In genomic region chr11:73288873-73289707, GRCh38 we compare ENCODE assay signal across 8 cellular contexts. TPM values are rescaled to one million over a fixed set of nuclear protein-coding genes. Genes with fewer than 3 reads are reported as not detected.
DNase-seq lines count a peak whose midpoint lies in the region; ATAC-seq and TF ChIP-seq lines count a peak whose summit lies in the region.

No MANE protein-coding gene starts in this region.

- TF ChIP-seq RAD21 in SK-N-SH (IDR thresholded peaks at IDR 0.05; ENCODE audit: low read length): peak; percentile 97

- H3F3A ChIP-seq in GM23248 (ENCODE audit: insufficient read depth): 0 out of 2 replicates have a peak, but pooled peaks cover under 1% of the 10 kb centered on the region
- no peaks in the 10 kb centered on the region for H3F3A ChIP-seq in SK-N-SH (replicated peaks; ENCODE audit: insufficient read depth)

- H3K9me2 ChIP-seq in GM23248 (ENCODE audit: insufficient read depth): no peaks in the 10 kb centered on the region
- no peaks in the 10 kb centered on the region for H3K9me2 ChIP-seq in SK-N-SH

- H3K79me2 ChIP-seq in GM23248 (ENCODE audit: insufficient read depth) (no peaks in the 10 kb centered on the region), SK-N-SH (ENCODE audit: insufficient read depth) (no peaks in the 10 kb centered on the region)

- H3K4me3 ChIP-seq in GM23248 (no peak overlapping the region), SK-N-SH (ENCODE audit: low read depth in 2 of 2, low read length in 1 of 2) (peak overlapping the region in 1 of 2 experiments; percentile 25; a peak in 1 of 4 replicates), prostate gland (no peak overlapping the region)

- DNase-seq in GF-D8 (lab: John Stamatoyannopoulos, UW) (peak; percentile 17), GM23248 (peak; percentile 88), SK-N-SH (peak; percentile 92), anterior cingulate cortex (lab: John Stamatoyannopoulos, UW) (peak in 51 of 58 donors; percentile 23 to 80 (median 56)), left cardiac atrium (peak; percentile 81), prostate gland (ENCODE audit: low spot score) (peak; percentile 40), cortex of kidney (lab: John Stamatoyannopoulos, UW) (no peak)

- H3K27me3 ChIP-seq in GM23248 (replicated peaks; ENCODE audit: insufficient read depth) (no peaks in the 10 kb centered on the region), SK-N-SH (ENCODE audit: insufficient read depth) (no peaks in the 10 kb centered on the region), prostate gland (replicated peaks; ENCODE audit: insufficient read depth) (no peaks in the 10 kb centered on the region)

- H3K9me3 ChIP-seq in GM23248 (ENCODE audit: low read depth): no peaks in the 10 kb centered on the region
- no peaks in the 10 kb centered on the region for H3K9me3 ChIP-seq in SK-N-SH
- no peaks in the 10 kb centered on the region for H3K9me3 ChIP-seq in prostate gland

- H4K20me1 ChIP-seq in GM23248 (ENCODE audit: insufficient read depth) (no peaks in the 10 kb centered on the region), SK-N-SH (ENCODE audit: insufficient read depth) (no peaks in the 10 kb centered on the region)

- peak overlapping the region; percentile 86 for H2AFZ ChIP-seq in GM23248
- H2AFZ ChIP-seq in SK-N-SH (ENCODE audit: low read depth): peak overlapping the region; percentile 80; the same call in 1 of the 2 replicates

- peak overlapping the region; percentile 3 for H3K4me2 ChIP-seq in GM23248 (ENCODE audit: unreplicated experiment)
- peak overlapping the region; percentile 40; the same call in 1 of the 2 replicates for H3K4me2 ChIP-seq in SK-N-SH

- CTCF ChIA-PET in SK-N-SH (lab: Yijun Ruan, JAX): interaction anchor here (0.6 to 14.8 kb wide), 82 partner anchors 8 to 570 kb away, joined by 3 to 283 read pairs (median 4); partner anchors contain the start of genes ARHGEF17, P2RY2 and P2RY6

- in situ Hi-C loops in GM23248 (cut with MboI): loop anchor here (10.0 to 25.0 kb wide), 2 partner anchors 104 to 452 kb away; no protein-coding TSS in a partner anchor

- intact Hi-C loops in left cardiac atrium (cut with DNase I): loop anchor here in 1 of 2 donors (1.0 to 5.0 kb wide), 2 partner anchors 44 to 102 kb away; no protein-coding TSS in a partner anchor
- intact Hi-C loops in prostate gland (cut with DNase I): loop anchor here (5.0 kb wide), 1 partner anchor 102 kb away; no protein-coding TSS in a partner anchor

- POLR2A ChIA-PET in SK-N-SH (lab: Yijun Ruan, JAX): interaction anchor here (0.6 to 1.7 kb wide), 2 partner anchors 44 to 75 kb away, joined by 3 to 8 read pairs; no protein-coding TSS in a partner anchor

- H3K27ac ChIP-seq in GM23248 (peak overlapping the region; percentile 70), SK-N-SH (ENCODE audit: low read depth in 2 of 2, low read length in 1 of 2) (peak overlapping the region; percentile 35 to 48), prostate gland (no peak overlapping the region)

- TF ChIP-seq CTCF in LNCAP (IDR thresholded peaks at IDR 0.05): peak; percentile 94
- TF ChIP-seq CTCF in SK-N-SH (IDR thresholded peaks at IDR 0.05): peak; percentile 95
- TF ChIP-seq CTCF in prostate gland (IDR thresholded peaks at IDR 0.05): peak; percentile 26 to 90 (median 81)

- WGBS in GM23248 (ENCODE audit: low coverage in 1 of 2, low lambda C conversion rate in 2 of 2, missing lambda C conversion rate in 2 of 2), 2 experiments: 14 to 17% methylated on average over 17 of the region's 17 CpGs
- 30% methylated on average over 16 of the region's 17 CpGs for WGBS in SK-N-SH (ENCODE audit: low lambda C conversion rate)
- WGBS in prostate gland: 31% methylated on average over 17 of the region's 17 CpGs

- no peak for TF ChIP-seq EP300 in SK-N-SH (IDR thresholded peaks at IDR 0.05; ENCODE audit: borderline replicate concordance in 1 of 2, low read depth in 1 of 2, low read length in 1 of 2)

- H3K4me1 ChIP-seq in GM23248 (ENCODE audit: insufficient read depth): peaks cover 11% of the 10 kb centered on the region
- peaks cover 9 to 29% of the 10 kb centered on the region in 2 experiments for H3K4me1 ChIP-seq in SK-N-SH (ENCODE audit: control insufficient read depth in 1 of 2, insufficient read depth in 2 of 2, low read depth in 1 of 2, low read length in 1 of 2)
- H3K4me1 ChIP-seq in prostate gland (replicated peaks): no peaks in the 10 kb centered on the region

- H3K36me3 ChIP-seq in GM23248 (ENCODE audit: low read depth): no peaks in the 10 kb centered on the region
- no peaks in the 10 kb centered on the region for H3K36me3 ChIP-seq in SK-N-SH (replicated peaks in 1 of 2; ENCODE audit: control insufficient read depth in 1 of 2, insufficient read depth in 2 of 2, low read length in 1 of 2)
- H3K36me3 ChIP-seq in prostate gland: no peaks in the 10 kb centered on the region

- peak; percentile 82 to 86 for ATAC-seq in left cardiac atrium

- TF ChIP-seq POLR2A in prostate gland (IDR thresholded peaks at IDR 0.05): no peak

- H3K9ac ChIP-seq in GM23248 (peak overlapping the region; percentile 72), SK-N-SH (peak overlapping the region; percentile 64)

TF ChIP-seq in SK-N-SH, 30 proteins besides CTCF, POLR2A, EP300 and RAD21:
- TF ChIP-seq NFIC (IDR thresholded peaks at IDR 0.05; ENCODE audit: borderline replicate concordance) (no peak), TAF1 (IDR thresholded peaks at IDR 0.05; ENCODE audit: borderline replicate concordance, low read depth, low read length) (no peak), CHD2 (IDR thresholded peaks at IDR 0.05; ENCODE audit: low read length, partially characterized antibody) (peak; percentile 26), SMC3 (IDR thresholded peaks at IDR 0.05; ENCODE audit: low read depth, low read length) (peak; percentile 92)

RNA-seq across cellular contexts. Expression of gene P2RY6, which starts 17.0 kb away (rescaled TPM):
- 0.76 TPM in 1 of 2 replicates, not detected in the other for total RNA-seq in GM23248 (2014; rRNA removed; shearing (Covaris generic))
- 0.99 and 1.5 TPM in 2 replicates for polyA plus RNA-seq in GM23248 (2016; fragmentation: Nextera tagmentation; extraction: Ambion mirVana)
- 0.15 and 0.16 TPM in 2 replicates for polyA plus RNA-seq in SK-N-SH (2012; rRNA removed)
- polyA plus RNA-seq in SK-N-SH (2012; cell fraction: cytosol; rRNA removed): 0.09 and 0.31 TPM in 2 replicates
- polyA plus RNA-seq in SK-N-SH (2012; cell fraction: nucleus; rRNA removed): 0.26 and 0.27 TPM in 2 replicates
- 1 to 10 TPM; 2.0 to 4.4 TPM for total RNA-seq in left cardiac atrium
- 1 to 10 TPM in 1 of 2 donors, under 1 TPM in 1; 0.64 to 3.5 TPM for total RNA-seq in prostate gland

RNA-seq across cellular contexts. Expression of gene ARHGEF17, which starts 19.0 kb away (rescaled TPM):
- total RNA-seq in GM23248 (2014; rRNA removed; shearing (Covaris generic)): 23.5 and 24.2 TPM in 2 replicates
- polyA plus RNA-seq in GM23248 (2016; fragmentation: Nextera tagmentation; extraction: Ambion mirVana) (15.3 and 16.5 TPM in 2 replicates), SK-N-SH (2012; rRNA removed) (45.9 and 48.4 TPM in 2 replicates)
- 8.0 and 13.3 TPM in 2 replicates for polyA plus RNA-seq in SK-N-SH (2012; cell fraction: cytosol; rRNA removed)
- 273 and 324 TPM in 2 replicates for polyA plus RNA-seq in SK-N-SH (2012; cell fraction: nucleus; rRNA removed)
- total RNA-seq in left cardiac atrium (10 to 100 TPM; 42.2 to 53.2 TPM), prostate gland (10 to 100 TPM; 34.0 to 66.9 TPM)

Comparison
In these comparisons a context has a peak if more than half of its experiments do, and no peak if none do; other contexts are left out.
1. H3K27ac ChIP-seq: peak in GM23248 (single experiment) and SK-N-SH (2 of 2); none in prostate gland (0 of 2).
2. Peak in every context shown above with its lines, with median percentiles within 50 percentile points of each other: CTCF ChIP-seq.